Comparison of ENCODE assay signal across 9 cellular contexts in genomic region chr4:164935363-164935762, GRCh38. TPM values are rescaled to one million over a fixed set of nuclear protein-coding genes. Genes with fewer than 3 reads are reported as not detected.
DNase-seq lines count a peak whose midpoint lies in the region; ATAC-seq and TF ChIP-seq lines count a peak whose summit lies in the region.
"Had no signal": no experiment of that assay in that cellular context is flagged by ENCODE, and none has a peak within 500 bp of the region (broad histone marks: within the 10 kb centered on the region; RNA-seq: fewer than 3 reads in every experiment).

No MANE protein-coding gene starts in this region.

- ATAC-seq in GM19467 (IDR thresholded peaks at IDR 0.05; ENCODE audit: unreplicated experiment) (peak; percentile 64), HG03139 (IDR thresholded peaks at IDR 0.05; ENCODE audit: unreplicated experiment) (peak; percentile 50), natural killer cell (no peak), left ventricle myocardium superior (no peak)

- 80% methylated on average over 1 of the region's 1 CpG; no CpG with 5 or more reads in 1 of the 2 donors for WGBS in esophagus squamous epithelium, 2 donors

- TF ChIP-seq POLR2A in esophagus squamous epithelium (IDR thresholded peaks at IDR 0.05) = no peak

- no peaks in the 10 kb centered on the region for H3K27me3 ChIP-seq in esophagus squamous epithelium

- no peaks in the 10 kb centered on the region for H3K36me3 ChIP-seq in esophagus squamous epithelium

- H3K27ac ChIP-seq in esophagus squamous epithelium = no peak overlapping the region
- H3K27ac ChIP-seq: parathyroid adenoma had no signal

- H3K9me3 ChIP-seq in esophagus squamous epithelium = no peaks in the 10 kb centered on the region

- H3K9me3 Mint-ChIP-seq in natural killer cell = no peaks in the 10 kb centered on the region

- peaks cover 8 to 38% of the 10 kb centered on the region in 2 donors for H3K27me3 Mint-ChIP-seq in natural killer cell (ENCODE audit: low read depth in 2 of 2)

- no peak overlapping the region for H3K4me3 ChIP-seq in esophagus squamous epithelium

- no peak for TF ChIP-seq CTCF in esophagus squamous epithelium (IDR thresholded peaks at IDR 0.05)
- no peak for TF ChIP-seq CTCF in natural killer cell (IDR thresholded peaks at IDR 0.05)

- no peaks in the 10 kb centered on the region for H3K4me1 ChIP-seq in esophagus squamous epithelium
- H3K4me1 ChIP-seq: parathyroid adenoma had no signal

- no peaks in the 10 kb centered on the region for H3K4me1 Mint-ChIP-seq in natural killer cell

- no peak overlapping the region for H3K27ac Mint-ChIP-seq in natural killer cell

- intact Hi-C loops in esophagus squamous epithelium (cut with DNase I) = no loop called here
- intact Hi-C loops in natural killer cell (cut with micrococcal nuclease) = no loop called here
- intact Hi-C loops in left ventricle myocardium superior (cut with micrococcal nuclease) = no loop called here

- peak; percentile 13 for DNase-seq in ELR (ENCODE audit: low read depth)
- peak; percentile 11 for DNase-seq in SW480 (ENCODE audit: low spot score)
- no peak for DNase-seq in esophagus squamous epithelium (lab: John Stamatoyannopoulos, UW)
- DNase-seq in natural killer cell = no peak
- no peak for DNase-seq in activated CD4-positive, CD25-positive, alpha-beta regulatory T cell (lab: John Stamatoyannopoulos, UW)
- no peak for DNase-seq in left ventricle myocardium superior

- H3K36me3 Mint-ChIP-seq in natural killer cell = no peaks in the 10 kb centered on the region

- H3K4me3 Mint-ChIP-seq in natural killer cell = no peak overlapping the region

RNA-seq across cellular contexts. Expression of gene TRIM61, which starts 42.1 kb away (rescaled TPM):
- total RNA-seq in esophagus squamous epithelium (under 1 TPM in 1 of 4 donors, not detected in 3; 0.15 TPM), natural killer cell (1 to 10 TPM; 1.1 to 2.0 (median 1.2) TPM), left ventricle myocardium superior (2.4 TPM)

RNA-seq across cellular contexts. Expression of gene APELA, which starts 58.4 kb away (rescaled TPM):
- total RNA-seq in esophagus squamous epithelium (not detected), natural killer cell (not detected), left ventricle myocardium superior (not detected)

Comparison
In these comparisons a context has a peak if more than half of its experiments do, and no peak if none do; other contexts are left out.
1. DNase-seq: peak in ELR (single experiment) and SW480 (single experiment); none in esophagus squamous epithelium (single experiment), natural killer cell (single experiment), activated CD4-positive, CD25-positive, alpha-beta regulatory T cell (0 of 4) and left ventricle myocardium superior (single experiment).
2. ATAC-seq: peak in GM19467 (single experiment) and HG03139 (single experiment); none in natural killer cell (0 of 3) and left ventricle myocardium superior (single experiment).